9 cellular contexts compared by ENCODE assay signal in genomic region chr18:26771524-26771923, GRCh38.
DNase-seq lines count a peak whose midpoint lies in the region; ATAC-seq and TF ChIP-seq lines count a peak whose summit lies in the region.
"Had no signal": no experiment of that assay in that cellular context is flagged by ENCODE, and none has a peak within 500 bp of the region (broad histone marks: within the 10 kb centered on the region; RNA-seq: fewer than 3 reads in every experiment).

No MANE protein-coding gene starts in this region.

- no peak overlapping the region for H3K4me3 ChIP-seq in dorsolateral prefrontal cortex

- peaks cover 44% of the 10 kb centered on the region for H3K4me1 Mint-ChIP-seq in nephron progenitor cell

- intact Hi-C loops in dorsolateral prefrontal cortex (cut with DNase I), result loop anchor here in 1 of 2 donors (10.0 kb wide), 1 partner anchor 147 kb away; no protein-coding TSS in a partner anchor

- no peak overlapping the region for H3K27ac ChIP-seq in dorsolateral prefrontal cortex

- DNase-seq in Kasumi-1 (lab: John Stamatoyannopoulos, UW) (peak; percentile 8 to 15), dorsolateral prefrontal cortex (no peak), nephron progenitor cell (no peak), 8988T (no peak)
- DNase-seq in effector CD8-positive, alpha-beta T cell (lab: John Stamatoyannopoulos, UW), result no peak
- DNase-seq: NCI-H774 had no signal

- TF ChIP-seq CTCF in GM12874 (IDR thresholded peaks at IDR 0.05; ENCODE audit: insufficient read depth, low read depth, low read length) (peak; percentile 40; the same call in 1 of the 2 replicates), dorsolateral prefrontal cortex (IDR thresholded peaks at IDR 0.05 in 54 of 56, conservative IDR thresholded peaks at IDR 0.05 in 2 of 56; ENCODE audit: low read depth in 1 of 56, partially characterized antibody in 56 of 56) (peak in 38 of 56 donors; percentile 10 to 50 (median 28)), nephron progenitor cell (IDR thresholded peaks at IDR 0.05) (peak; percentile 35)

- H3K9me3 Mint-ChIP-seq in nephron progenitor cell, result peaks cover 12% of the 10 kb centered on the region

- H3K27me3 Mint-ChIP-seq in nephron progenitor cell (ENCODE audit: low read depth, poor library complexity), result no peaks in the 10 kb centered on the region

- H3K27ac Mint-ChIP-seq in nephron progenitor cell, result no peak overlapping the region

- ATAC-seq in GM21526 (IDR thresholded peaks at IDR 0.05; ENCODE audit: low FRiP score, unreplicated experiment) (no peak), HG03108 (IDR thresholded peaks at IDR 0.05; ENCODE audit: unreplicated experiment) (no peak)

- no peak overlapping the region for H3K4me3 Mint-ChIP-seq in nephron progenitor cell

- no peaks in the 10 kb centered on the region for H3K36me3 Mint-ChIP-seq in nephron progenitor cell (ENCODE audit: low read depth)

- H3K27me3 ChIP-seq in dorsolateral prefrontal cortex, result no peaks in the 10 kb centered on the region

Comparison
In these comparisons a context has a peak if more than half of its experiments do, and no peak if none do; other contexts are left out.
1. DNase-seq: peak in Kasumi-1 (2 of 2); none in dorsolateral prefrontal cortex (0 of 10), nephron progenitor cell (single experiment), 8988T (single experiment) and effector CD8-positive, alpha-beta T cell (single experiment).
2. Peak in every context shown above with its lines, with median percentiles within 50 percentile points of each other: CTCF ChIP-seq.